1 cellular context compared by ENCODE assay signal in genomic region chr1:19212167-19212566, GRCh38.
TF ChIP-seq lines count a peak whose summit lies in the region.

No MANE protein-coding gene starts in this region.

TF ChIP-seq in HepG2, 621 proteins besides CTCF, POLR2A, EP300 and RAD21:
- TF ChIP-seq NCOR1 (IDR thresholded peaks at IDR 0.05; ENCODE audit: borderline replicate concordance, low read length) (no peak), ZNF24 (IDR thresholded peaks at IDR 0.05) (no peak), PITX1 (CRISPR knock-in tag; IDR thresholded peaks at IDR 0.05) (no peak), KMT2B (CRISPR knock-in tag; IDR thresholded peaks at IDR 0.05) (no peak), CSRNP1 (CRISPR knock-in tag; IDR thresholded peaks at IDR 0.05) (no peak), MATR3 (CRISPR knock-in tag; IDR thresholded peaks at IDR 0.05) (no peak), MAFF (IDR thresholded peaks at IDR 0.05; ENCODE audit: low read depth, low read length) (no peak), BCL6 (CRISPR knock-in tag; IDR thresholded peaks at IDR 0.05) (no peak), ZNF367 (CRISPR knock-in tag; IDR thresholded peaks at IDR 0.05; ENCODE audit: borderline replicate concordance) (no peak), ZNF275 (CRISPR knock-in tag; IDR thresholded peaks at IDR 0.05; ENCODE audit: borderline replicate concordance) (no peak), KDM6A (CRISPR knock-in tag; IDR thresholded peaks at IDR 0.05; ENCODE audit: low read depth) (no peak), IRX3 (CRISPR knock-in tag; IDR thresholded peaks at IDR 0.05; ENCODE audit: borderline replicate concordance, low read depth) (no peak), ZNF431 (CRISPR knock-in tag; IDR thresholded peaks at IDR 0.05; ENCODE audit: borderline replicate concordance, low read depth) (no peak), ZNF574 (CRISPR knock-in tag; IDR thresholded peaks at IDR 0.05) (no peak)
- TF ChIP-seq, protein P1, sequence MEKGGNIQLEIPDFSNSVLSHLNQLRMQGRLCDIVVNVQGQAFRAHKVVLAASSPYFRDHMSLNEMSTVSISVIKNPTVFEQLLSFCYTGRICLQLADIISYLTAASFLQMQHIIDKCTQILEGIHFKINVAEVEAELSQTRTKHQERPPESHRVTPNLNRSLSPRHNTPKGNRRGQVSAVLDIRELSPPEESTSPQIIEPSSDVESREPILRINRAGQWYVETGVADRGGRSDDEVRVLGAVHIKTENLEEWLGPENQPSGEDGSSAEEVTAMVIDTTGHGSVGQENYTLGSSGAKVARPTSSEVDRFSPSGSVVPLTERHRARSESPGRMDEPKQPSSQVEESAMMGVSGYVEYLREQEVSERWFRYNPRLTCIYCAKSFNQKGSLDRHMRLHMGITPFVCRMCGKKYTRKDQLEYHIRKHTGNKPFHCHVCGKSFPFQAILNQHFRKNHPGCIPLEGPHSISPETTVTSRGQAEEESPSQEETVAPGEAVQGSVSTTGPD (CRISPR knock-in tag; IDR thresholded peaks at IDR 0.05) = no peak
